Comparison of ENCODE assay signal across 12 cellular contexts in genomic region chr2:8298783-8299182, GRCh38.
DNase-seq lines count a peak whose midpoint lies in the region; ATAC-seq and TF ChIP-seq lines count a peak whose summit lies in the region.
"Had no signal": no experiment of that assay in that cellular context is flagged by ENCODE, and none has a peak within 500 bp of the region (broad histone marks: within the 10 kb centered on the region; RNA-seq: fewer than 3 reads in every experiment).

No MANE protein-coding gene starts in this region.

- no peak overlapping the region for H3K4me3 ChIP-seq in fibroblast of villous mesenchyme (ENCODE audit: low read depth, low read length)
- H3K4me3 ChIP-seq: dorsolateral prefrontal cortex had no signal

- H3K4me1 Mint-ChIP-seq in osteocyte (ENCODE audit: unreplicated experiment) = no peaks in the 10 kb centered on the region

- H3K27me3 Mint-ChIP-seq in osteocyte (ENCODE audit: unreplicated experiment) = peaks cover 6% of the 10 kb centered on the region

- H3K4me3 Mint-ChIP-seq in osteocyte (ENCODE audit: unreplicated experiment) = no peak overlapping the region

- peak; percentile 99 for DNase-seq in MV-4-11 (lab: John Stamatoyannopoulos, UW)
- DNase-seq in fibroblast of villous mesenchyme (ENCODE audit: low read depth) = peak; percentile 72
- DNase-seq in osteocyte (ENCODE audit: extremely low spot score, unreplicated experiment) = peak; percentile 42
- DNase-seq in activated T-cell treated with anti-CD3 and anti-CD28 coated beads, Interleukin-2, amount 50 U/mL, for 1 hour = no peak
- no peak for DNase-seq in stimulated activated naive CD4-positive, alpha-beta T cell (lab: John Stamatoyannopoulos, UW)
- no peak for DNase-seq in NCI-H146 (lab: John Stamatoyannopoulos, UW)
- DNase-seq: activated naive CD4-positive, alpha-beta T cell; NCI-H446 treated with DMSO at 0.1 percent for 48 hours; T1000 had no signal

- ATAC-seq in GM18502 (IDR thresholded peaks at IDR 0.05; ENCODE audit: poor library complexity, unreplicated experiment) (peak; percentile 39), HG03097 (IDR thresholded peaks at IDR 0.05; ENCODE audit: low FRiP score, unreplicated experiment) (no peak)

- H3K27ac Mint-ChIP-seq in osteocyte (ENCODE audit: unreplicated experiment) = no peak overlapping the region

- TF ChIP-seq CTCF in fibroblast of villous mesenchyme (IDR thresholded peaks at IDR 0.05; ENCODE audit: insufficient read depth, low read depth, low read length) (no peak), osteocyte (IDR thresholded peaks at IDR 0.05) (no peak)

- H3K9me3 Mint-ChIP-seq in osteocyte (ENCODE audit: unreplicated experiment) = peaks cover 4% of the 10 kb centered on the region

- H3K36me3 Mint-ChIP-seq in osteocyte (ENCODE audit: unreplicated experiment) = no peaks in the 10 kb centered on the region

Comparison
In these comparisons a context has a peak if more than half of its experiments do, and no peak if none do; other contexts are left out.
1. DNase-seq: peak in MV-4-11 (single experiment), fibroblast of villous mesenchyme (single experiment) and osteocyte (single experiment); none in activated T-cell treated with anti-CD3 and anti-CD28 coated beads, Interleukin-2, amount 50 U/mL, for 1 hour (single experiment), stimulated activated naive CD4-positive, alpha-beta T cell (0 of 6) and NCI-H146 (single experiment).